Comparison of ENCODE assay signal across 14 cellular contexts in genomic region chr11:58621586-58622262, GRCh38. TPM values are rescaled to one million over a fixed set of nuclear protein-coding genes. Genes with fewer than 3 reads are reported as not detected.
A peak's percentile ranks its signal among the peaks of the same experiment; 100 is the strongest.
DNase-seq lines count a peak whose midpoint lies in the region; ATAC-seq and TF ChIP-seq lines count a peak whose summit lies in the region.
"Had no signal": no experiment of that assay in that cellular context is flagged by ENCODE, and none has a peak within 500 bp of the region (broad histone marks: within the 10 kb centered on the region; RNA-seq: fewer than 3 reads in every experiment).

No MANE protein-coding gene starts in this region.

- CTCF ChIA-PET in mammary epithelial cell (lab: Charles Lee; ENCODE audit: low non-redundant PET), result interaction anchor here (0.5 kb wide), 1 partner anchor 279 kb away, joined by 3 read pairs; no protein-coding TSS in a partner anchor

- peaks cover 23% of the 10 kb centered on the region for H3K4me1 Mint-ChIP-seq in stimulated activated naive CD8-positive, alpha-beta T cell treated with anti-CD3 and anti-CD28 coated beads, Interleukin-15, Interleukin-2, amounts not matched to agents 100 ng/mL and 50 ng/mL, for 24 hours (ENCODE audit: low read depth)
- H3K4me1 Mint-ChIP-seq in chondrocyte (ENCODE audit: low read depth), result peaks cover 24% of the 10 kb centered on the region

- H3K27me3 ChIP-seq in mammary epithelial cell (ENCODE audit: insufficient read depth, low read length), result no peaks in the 10 kb centered on the region

- 49% methylated on average over 4 of the region's 4 CpGs for WGBS in mammary epithelial cell (ENCODE audit: low coverage, missing lambda C conversion rate)

- ATAC-seq in stimulated activated naive CD8-positive, alpha-beta T cell treated with anti-CD3 and anti-CD28 coated beads, Interleukin-15, Interleukin-2, amounts not matched to agents 100 U/mL and 50 U/mL, for 24 hours, result no peak
- ATAC-seq in HG02852 (IDR thresholded peaks at IDR 0.05; ENCODE audit: unreplicated experiment), result peak; percentile 56

- H3K79me2 ChIP-seq in mammary epithelial cell (ENCODE audit: insufficient read depth, low read length), result peaks cover 33% of the 10 kb centered on the region

- H3K27ac ChIP-seq in mammary epithelial cell (ENCODE audit: insufficient read depth, low read depth, low read length), result peak overlapping the region; percentile 68
- H3K27ac ChIP-seq: VCaP had no signal

- no peak overlapping the region for H3K4me3 Mint-ChIP-seq in stimulated activated naive CD8-positive, alpha-beta T cell treated with anti-CD3 and anti-CD28 coated beads, Interleukin-15, Interleukin-2, amounts not matched to agents 100 ng/mL and 50 ng/mL, for 24 hours
- H3K4me3 Mint-ChIP-seq in chondrocyte (ENCODE audit: unreplicated experiment), result no peak overlapping the region

- no peak for DNase-seq in stimulated activated naive CD8-positive, alpha-beta T cell treated with anti-CD3 and anti-CD28 coated beads, Interleukin-15, Interleukin-2, amounts not matched to agents 100 U/mL and 50 U/mL, for 24 hours
- peak; percentile 40 for DNase-seq in mammary epithelial cell
- DNase-seq in NCI-H226, result no peak
- DNase-seq in globus pallidus (ENCODE audit: low spot score), result no peak
- no peak for DNase-seq in chondrocyte (ENCODE audit: low spot score)
- DNase-seq in NCI-H2081 (lab: John Stamatoyannopoulos, UW), result no peak
- DNase-seq: DMS53; H7; OCI-M1; SK-N-SH; stimulated activated CD4-positive, alpha-beta T cell treated with anti-CD3 and anti-CD28 coated beads, Interleukin-1b, Interleukin-23, amount 100 ng/mL, for 48 hours had no signal

- H4K20me1 ChIP-seq in mammary epithelial cell (ENCODE audit: insufficient read depth, low read length), result no peaks in the 10 kb centered on the region

- no peaks in the 10 kb centered on the region for H3K9me3 ChIP-seq in mammary epithelial cell (replicated peaks; ENCODE audit: insufficient read depth, low read length)
- H3K9me3 ChIP-seq: SK-N-SH had no signal

- H3K4me3 ChIP-seq in mammary epithelial cell (replicated peaks in 1 of 3; ENCODE audit: insufficient read depth in 1 of 3, low read depth in 2 of 3, low read length in 3 of 3), result no peak overlapping the region

- no peak overlapping the region for H3K9ac ChIP-seq in mammary epithelial cell (ENCODE audit: insufficient read depth, low read length)
- H3K9ac ChIP-seq: SK-N-SH had no signal

- H2AFZ ChIP-seq in mammary epithelial cell (ENCODE audit: low read depth, low read length), result no peak overlapping the region

- peak overlapping the region; percentile 52 for H3K27ac Mint-ChIP-seq in stimulated activated naive CD8-positive, alpha-beta T cell treated with anti-CD3 and anti-CD28 coated beads, Interleukin-15, Interleukin-2, amounts not matched to agents 100 ng/mL and 50 ng/mL, for 24 hours
- no peak overlapping the region for H3K27ac Mint-ChIP-seq in chondrocyte (ENCODE audit: unreplicated experiment)

- peaks cover 41% of the 10 kb centered on the region for H3K36me3 ChIP-seq in mammary epithelial cell (ENCODE audit: insufficient read depth, low read length)

- peaks cover 26% of the 10 kb centered on the region for H3K4me1 ChIP-seq in mammary epithelial cell (ENCODE audit: insufficient read depth, low read length)

- no peaks in the 10 kb centered on the region for H3K27me3 Mint-ChIP-seq in stimulated activated naive CD8-positive, alpha-beta T cell treated with anti-CD3 and anti-CD28 coated beads, Interleukin-15, Interleukin-2, amounts not matched to agents 100 ng/mL and 50 ng/mL, for 24 hours
- no peaks in the 10 kb centered on the region for H3K27me3 Mint-ChIP-seq in chondrocyte (ENCODE audit: low read depth)

- in situ Hi-C loops in mammary epithelial cell (cut with MboI; ENCODE audit: low sequenced_read_pairs in 2 of 2), result no loop called here

- H3K36me3 Mint-ChIP-seq in stimulated activated naive CD8-positive, alpha-beta T cell treated with anti-CD3 and anti-CD28 coated beads, Interleukin-15, Interleukin-2, amounts not matched to agents 100 ng/mL and 50 ng/mL, for 24 hours (ENCODE audit: low read depth), result peaks cover 80% of the 10 kb centered on the region
- peaks cover 46% of the 10 kb centered on the region for H3K36me3 Mint-ChIP-seq in chondrocyte (ENCODE audit: low read depth)

- dilution Hi-C loops in mammary epithelial cell (cut with HindIII; ENCODE audit: low sequenced_read_pairs), result no loop called here

- intact Hi-C loops in mammary epithelial cell (cut with micrococcal nuclease), result no loop called here

- no TSS peak for BruUV-seq in mammary epithelial cell (replicated peaks; lab: Mats Ljungman, UMichigan)

- H3K4me2 ChIP-seq in mammary epithelial cell (ENCODE audit: insufficient read depth, low read depth, low read length), result peak overlapping the region; percentile 42
- H3K4me2 ChIP-seq: SK-N-SH had no signal

- no peak for TF ChIP-seq CTCF in mammary epithelial cell (conservative IDR thresholded peaks at IDR 0.05 in 1 of 2, IDR thresholded peaks at IDR 0.05 in 1 of 2; ENCODE audit: extremely low read depth in 1 of 2, insufficient read depth in 1 of 2, low read depth in 1 of 2, low read length in 2 of 2)
- no peak for TF ChIP-seq CTCF in chondrocyte (IDR thresholded peaks at IDR 0.05)

- no peaks in the 10 kb centered on the region for H3K9me3 Mint-ChIP-seq in stimulated activated naive CD8-positive, alpha-beta T cell treated with anti-CD3 and anti-CD28 coated beads, Interleukin-15, Interleukin-2, amounts not matched to agents 100 ng/mL and 50 ng/mL, for 24 hours
- H3K9me3 Mint-ChIP-seq in chondrocyte (ENCODE audit: low read depth), result no peaks in the 10 kb centered on the region

RNA-seq across cellular contexts. Expression of gene CNTF, which starts 0.7 kb away (rescaled TPM):
- total RNA-seq in mammary epithelial cell, result 1 to 10 TPM; 2.2 to 3.0 TPM
- polyA plus RNA-seq in mammary epithelial cell, result 0.46 TPM
- polyA minus RNA-seq in mammary epithelial cell, result not detected
- 0.92 to 1.3 TPM (median 1.1 TPM) in 3 replicates for total RNA-seq in chondrocyte

RNA-seq across cellular contexts. Expression of gene ZFP91, which starts 42.9 kb away (rescaled TPM):
- 10 to 100 TPM; 48.5 to 72.2 TPM for total RNA-seq in mammary epithelial cell
- polyA plus RNA-seq in mammary epithelial cell, result 24.4 TPM
- polyA minus RNA-seq in mammary epithelial cell, result 39.6 TPM
- 44.0 to 48.1 TPM (median 46.0 TPM) in 3 replicates for total RNA-seq in chondrocyte

RNA-seq across cellular contexts. Expression of gene LPXN, which starts 46.1 kb away (rescaled TPM):
- total RNA-seq in mammary epithelial cell, result 10 to 100 TPM in 1 of 2 donors, 1 to 10 TPM in 1; 8.7 to 18.8 TPM
- polyA plus RNA-seq in mammary epithelial cell, result 68.1 TPM
- 61.3 TPM for polyA minus RNA-seq in mammary epithelial cell
- total RNA-seq in chondrocyte, result 3.3 to 4.8 TPM (median 4.5 TPM) in 3 replicates
